Comparison of ENCODE assay signal across 20 cellular contexts in genomic region chr3:180962530-180962929, GRCh38.
DNase-seq lines count a peak whose midpoint lies in the region; ATAC-seq lines count a peak whose summit lies in the region.
"Had no signal": no experiment of that assay in that cellular context is flagged by ENCODE, and none has a peak within 500 bp of the region (broad histone marks: within the 10 kb centered on the region; RNA-seq: fewer than 3 reads in every experiment).

No MANE protein-coding gene starts in this region.

- no peaks in the 10 kb centered on the region for H3K9me3 Mint-ChIP-seq in activated T-cell treated with anti-CD3 and anti-CD28 coated beads, Interleukin-2, amount 50 U/mL, for 24 hours
- no peaks in the 10 kb centered on the region for H3K9me3 Mint-ChIP-seq in stimulated activated effector memory CD8-positive, alpha-beta T cell treated with anti-CD3 and anti-CD28 coated beads, Interleukin-12 subunit alpha, Interleukin-12 subunit beta, amount 100 ng/mL, for 72 hours
- H3K9me3 Mint-ChIP-seq: CD4-positive, alpha-beta T cell; HFFc6 had no signal

- DNase-seq in activated T-cell treated with anti-CD3 and anti-CD28 coated beads, Interleukin-2, amount 50 U/mL, for 24 hours, result no peak
- DNase-seq in activated T-cell treated with anti-CD3 and anti-CD28 coated beads, Interleukin-2, amount 50 U/mL, for 48 hours, result no peak
- peak; percentile 40 for DNase-seq in foreskin melanocyte
- no peak for DNase-seq in stimulated activated effector memory CD8-positive, alpha-beta T cell treated with anti-CD3 and anti-CD28 coated beads, Interleukin-12 subunit alpha, Interleukin-12 subunit beta, amount 100 ng/mL, for 72 hours (ENCODE audit: low spot score in 2 of 2)
- no peak for DNase-seq in SIG-M5 (lab: John Stamatoyannopoulos, UW)
- no peak for DNase-seq in effector CD8-positive, alpha-beta T cell (lab: John Stamatoyannopoulos, UW)
- DNase-seq in NCI-H146 (lab: John Stamatoyannopoulos, UW), result no peak
- DNase-seq: CD4-positive, alpha-beta T cell; GOT3; HFFc6; NCI-H1092; NCI-H1436; NCI-H187 treated with DMSO at 0.1 percent for 48 hours; NCI-H2107; NCI-H446; NCI-H524 treated with DMSO at 0.1 percent for 48 hours; NCI-H774; PC-3 had no signal

- peak overlapping the region; percentile 59 for H3K27ac Mint-ChIP-seq in activated T-cell treated with anti-CD3 and anti-CD28 coated beads, Interleukin-2, amount 50 U/mL, for 24 hours
- H3K27ac Mint-ChIP-seq in stimulated activated effector memory CD8-positive, alpha-beta T cell treated with anti-CD3 and anti-CD28 coated beads, Interleukin-12 subunit alpha, Interleukin-12 subunit beta, amount 100 ng/mL, for 72 hours, result peak overlapping the region; percentile 58
- H3K27ac Mint-ChIP-seq: CD4-positive, alpha-beta T cell; HFFc6; IgD-negative memory B cell had no signal

- peak; percentile 27 for ATAC-seq in HG02870 (IDR thresholded peaks at IDR 0.05; ENCODE audit: unreplicated experiment)
- no peak for ATAC-seq in stimulated activated effector memory CD8-positive, alpha-beta T cell treated with anti-CD3 and anti-CD28 coated beads, Interleukin-12 subunit alpha, Interleukin-12 subunit beta, amount 100 ng/mL, for 72 hours
- ATAC-seq: PC-3 had no signal

- peaks cover 25% of the 10 kb centered on the region for H3K4me1 Mint-ChIP-seq in activated T-cell treated with anti-CD3 and anti-CD28 coated beads, Interleukin-2, amount 50 U/mL, for 24 hours (ENCODE audit: low read depth)
- peaks cover 10% of the 10 kb centered on the region for H3K4me1 Mint-ChIP-seq in stimulated activated effector memory CD8-positive, alpha-beta T cell treated with anti-CD3 and anti-CD28 coated beads, Interleukin-12 subunit alpha, Interleukin-12 subunit beta, amount 100 ng/mL, for 72 hours

- no peaks in the 10 kb centered on the region for H3K27me3 Mint-ChIP-seq in activated T-cell treated with anti-CD3 and anti-CD28 coated beads, Interleukin-2, amount 50 U/mL, for 24 hours
- H3K27me3 Mint-ChIP-seq: CD4-positive, alpha-beta T cell; IgD-negative memory B cell had no signal

- no peak overlapping the region for H3K4me3 Mint-ChIP-seq in activated T-cell treated with anti-CD3 and anti-CD28 coated beads, Interleukin-2, amount 50 U/mL, for 24 hours
- no peak overlapping the region for H3K4me3 Mint-ChIP-seq in stimulated activated effector memory CD8-positive, alpha-beta T cell treated with anti-CD3 and anti-CD28 coated beads, Interleukin-12 subunit alpha, Interleukin-12 subunit beta, amount 100 ng/mL, for 72 hours
- H3K4me3 Mint-ChIP-seq: CD4-positive, alpha-beta T cell; HFFc6; IgD-negative memory B cell had no signal

- peaks cover 92% of the 10 kb centered on the region for H3K36me3 Mint-ChIP-seq in activated T-cell treated with anti-CD3 and anti-CD28 coated beads, Interleukin-2, amount 50 U/mL, for 24 hours (ENCODE audit: low read depth)
- H3K36me3 Mint-ChIP-seq in stimulated activated effector memory CD8-positive, alpha-beta T cell treated with anti-CD3 and anti-CD28 coated beads, Interleukin-12 subunit alpha, Interleukin-12 subunit beta, amount 100 ng/mL, for 72 hours, result peaks cover 100% of the 10 kb centered on the region
